In the genomic region with DNA sequence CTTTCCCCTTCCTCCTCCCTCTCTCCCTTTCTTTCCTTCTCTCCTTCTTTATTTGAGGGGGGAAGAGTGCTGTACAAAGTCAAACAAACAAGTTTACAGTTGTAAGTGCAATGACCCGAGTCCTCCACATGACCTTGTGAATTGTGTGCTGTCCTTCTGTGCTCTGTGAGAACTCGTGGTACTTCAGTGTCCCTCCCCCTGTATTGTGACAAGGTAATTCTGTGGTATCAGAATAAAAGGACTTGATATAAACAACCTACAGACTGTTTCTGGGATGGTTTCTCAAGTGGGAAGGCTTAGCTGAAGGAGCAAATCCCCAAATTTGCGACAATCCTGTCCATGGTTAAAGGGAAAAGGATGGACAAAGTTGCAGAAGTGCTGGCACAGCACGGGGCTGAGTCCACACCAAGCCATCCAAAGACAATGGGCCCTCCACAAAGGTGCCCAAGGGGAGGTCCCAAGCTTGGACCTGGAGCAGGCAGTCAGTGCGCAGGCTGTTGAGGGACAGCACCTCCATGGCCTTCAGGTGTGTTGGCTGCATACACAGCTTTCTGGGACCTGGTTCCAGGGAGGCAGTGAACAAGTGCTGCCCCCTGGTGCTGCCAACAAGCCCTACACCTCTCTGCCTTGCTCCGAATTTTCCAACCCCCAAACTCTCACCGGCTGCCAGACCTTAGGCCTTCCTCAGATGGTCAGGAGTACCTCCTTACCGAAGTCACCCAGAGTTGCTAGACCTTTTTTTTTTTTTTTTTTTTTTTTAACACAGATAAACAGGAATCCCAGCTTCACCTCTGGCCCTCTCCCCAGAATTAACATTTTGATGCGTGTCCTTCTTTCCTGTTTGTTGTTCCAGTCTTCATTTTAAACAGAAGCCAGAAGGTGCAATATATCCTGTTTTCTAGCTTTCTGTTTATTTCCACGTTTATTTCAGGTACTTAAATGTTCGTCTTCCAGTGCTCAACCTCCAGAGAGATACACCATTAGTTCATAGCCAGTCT, we compare ENCODE assay signal across 8 cellular contexts. TPM values are rescaled to one million over a fixed set of nuclear protein-coding genes. Genes with fewer than 3 reads are reported as not detected.
A peak's percentile ranks its signal among the peaks of the same experiment; 100 is the strongest.
DNase-seq lines count a peak whose midpoint lies in the region; ATAC-seq, FAIRE-seq and TF ChIP-seq lines count a peak whose summit lies in the region.

No MANE protein-coding gene starts in this region.

- H3K4me3 ChIP-seq in BLaER1 treated with 17β-estradiol and CSF1 and Interleukin-3, amounts not matched to agents 10 nM and 100 nM: no peak overlapping the region
- H3K4me3 ChIP-seq in Jurkat, Clone E6-1 (ENCODE audit: low read length): no peak overlapping the region
- H3K4me3 ChIP-seq in fibroblast of mammary gland (ENCODE audit: control insufficient read depth, low read depth, low read length) (no peak overlapping the region), osteoblast (ENCODE audit: insufficient read depth, low read length) (no peak overlapping the region)

- no peak overlapping the region for H3K27ac ChIP-seq in BLaER1 treated with 17β-estradiol and CSF1 and Interleukin-3, amounts not matched to agents 10 nM and 100 nM
- no peak overlapping the region for H3K27ac ChIP-seq in osteoblast (ENCODE audit: low read depth, low read length)

- no peaks in the 10 kb centered on the region for H3K27me3 ChIP-seq in BLaER1 treated with 17β-estradiol and CSF1 and Interleukin-3, amounts not matched to agents 10 nM and 100 nM
- H3K27me3 ChIP-seq in osteoblast (ENCODE audit: insufficient read depth, low read length): peaks cover 3% of the 10 kb centered on the region

- peaks cover 0 to 59% (median 15%) of the 10 kb centered on the region in 11 experiments; a peak in 14 of 22 replicates for H4K20me1 ChIP-seq in BLaER1 treated with 17β-estradiol and CSF1 and Interleukin-3, amounts not matched to agents 10 nM and 100 nM
- peaks cover 19% of the 10 kb centered on the region for H4K20me1 ChIP-seq in osteoblast (ENCODE audit: insufficient read depth, low read length)

- ATAC-seq in HG03196 (IDR thresholded peaks at IDR 0.05; ENCODE audit: unreplicated experiment): no peak

- H3K4me1 ChIP-seq in BLaER1 treated with 17β-estradiol and CSF1 and Interleukin-3, amounts not matched to agents 10 nM and 100 nM: peaks cover 27 to 63% (median 39%) of the 10 kb centered on the region in 10 experiments
- peaks cover 19% of the 10 kb centered on the region for H3K4me1 ChIP-seq in osteoblast (ENCODE audit: insufficient read depth, low read length)

- 0 out of 22 replicates have a peak, but pooled peaks cover 0 to 4% (median 0%) of the 10 kb centered on the region in 11 experiments for H3K9me3 ChIP-seq in BLaER1 treated with 17β-estradiol and CSF1 and Interleukin-3, amounts not matched to agents 10 nM and 100 nM (replicated peaks in 1 of 11)
- no peaks in the 10 kb centered on the region for H3K9me3 ChIP-seq in osteoblast (ENCODE audit: low read depth, low read length)

- DNase-seq in Jurkat, Clone E6-1 (ENCODE audit: low read depth, low spot score): peak; percentile 63
- DNase-seq in activated T-cell treated with anti-CD3 and anti-CD28 coated beads for 1 hour (ENCODE audit: low read depth): peak; percentile 58
- DNase-seq in fibroblast of mammary gland (ENCODE audit: low read depth): peak; percentile 61
- DNase-seq in osteoblast (ENCODE audit: insufficient read length, low spot score, missing footprints): peak; percentile 97
- peak; percentile 82 for DNase-seq in urothelium cell line (ENCODE audit: low spot score)
- DNase-seq in NK-92 (lab: John Stamatoyannopoulos, UW; ENCODE audit: unreplicated experiment): no peak

- H3K9ac ChIP-seq in BLaER1 treated with 17β-estradiol and CSF1 and Interleukin-3, amounts not matched to agents 10 nM and 100 nM: peak overlapping the region in 4 of 11 experiments; percentile 1 to 29 (median 25); a peak in 3 of 22 replicates

- no peak overlapping the region for H2AFZ ChIP-seq in osteoblast (ENCODE audit: low read length)

- peak; percentile 92 for FAIRE-seq in urothelium cell line (lab: Jason Lieb, UNC)

- TF ChIP-seq CTCF in fibroblast of mammary gland (conservative IDR thresholded peaks at IDR 0.05; ENCODE audit: control insufficient read depth, insufficient read depth, low read depth, low read length) (peak; percentile 92), osteoblast (IDR thresholded peaks at IDR 0.05; ENCODE audit: extremely low read depth, low read depth, low read length) (peak; percentile 93)

- H3K79me2 ChIP-seq in osteoblast (ENCODE audit: insufficient read depth, low read length): peaks cover 25% of the 10 kb centered on the region

- H3K36me3 ChIP-seq in BLaER1 treated with 17β-estradiol and CSF1 and Interleukin-3, amounts not matched to agents 10 nM and 100 nM: peaks cover 8 to 14% (median 11%) of the 10 kb centered on the region in 11 experiments
- peaks cover 11% of the 10 kb centered on the region for H3K36me3 ChIP-seq in osteoblast (ENCODE audit: insufficient read depth, low read length)

- H3K4me2 ChIP-seq in BLaER1 treated with 17β-estradiol and CSF1 and Interleukin-3, amounts not matched to agents 10 nM and 100 nM: peak overlapping the region in 8 of 11 experiments; percentile 14 to 99 (median 68); a peak in 11 of 22 replicates
- H3K4me2 ChIP-seq in osteoblast (ENCODE audit: insufficient read depth, low read length): no peak overlapping the region

RNA-seq across cellular contexts. Expression of a gene that starts 2.6 kb away (rescaled TPM):
- 191 TPM for polyA plus RNA-seq in Jurkat, Clone E6-1 (2012; ENCODE audit: insufficient read depth, insufficient read length)
- total RNA-seq in osteoblast: 98.8 and 101 TPM in 2 replicates

RNA-seq across cellular contexts. Expression of a gene that starts 17.7 kb away (rescaled TPM):
- polyA plus RNA-seq in Jurkat, Clone E6-1 (2012; ENCODE audit: insufficient read depth, insufficient read length): 28.6 TPM
- total RNA-seq in osteoblast: 6.5 and 6.9 TPM in 2 replicates

RNA-seq across cellular contexts. Expression of a gene that starts 17.8 kb away (rescaled TPM):
- polyA plus RNA-seq in Jurkat, Clone E6-1 (2012; ENCODE audit: insufficient read depth, insufficient read length): 51.5 TPM
- 25.0 and 33.3 TPM in 2 replicates for total RNA-seq in osteoblast

RNA-seq across cellular contexts. Expression of a gene that starts 47.9 kb away (rescaled TPM):
- not detected for polyA plus RNA-seq in Jurkat, Clone E6-1 (2012; ENCODE audit: insufficient read depth, insufficient read length)
- 0.29 and 1.8 TPM in 2 replicates for total RNA-seq in osteoblast

RNA-seq across cellular contexts. Expression of a gene that starts 52.2 kb away (rescaled TPM):
- 21.8 TPM for polyA plus RNA-seq in Jurkat, Clone E6-1 (2012; ENCODE audit: insufficient read depth, insufficient read length)
- total RNA-seq in osteoblast: 17.4 and 21.0 TPM in 2 replicates
